ENCODE assay signal across 28 cellular contexts in genomic region chr7:46054290-46054689, GRCh38.
A peak's percentile ranks its signal among the peaks of the same experiment; 100 is the strongest.
DNase-seq lines count a peak whose midpoint lies in the region; ATAC-seq and TF ChIP-seq lines count a peak whose summit lies in the region.
"Had no signal": no experiment of that assay in that cellular context is flagged by ENCODE, and none has a peak within 500 bp of the region (broad histone marks: within the 10 kb centered on the region; RNA-seq: fewer than 3 reads in every experiment).

No MANE protein-coding gene starts in this region.

- no peak overlapping the region for H4K8ac ChIP-seq in mesenchymal stem cell (ENCODE audit: low read length)

- intact Hi-C loops in cardiac septum (cut with DNase I), result loop anchor here (5.0 kb wide), 1 partner anchor 163 kb away; no protein-coding TSS in a partner anchor

- no peak for ATAC-seq in HG03432 (IDR thresholded peaks at IDR 0.05; ENCODE audit: unreplicated experiment)
- ATAC-seq: activated CD4-positive, alpha-beta T cell treated with anti-CD3 and anti-CD28 coated beads for 36 hours; K562; naive thymus-derived CD4-positive, alpha-beta T cell had no signal

- H2AFZ ChIP-seq in mesenchymal stem cell (ENCODE audit: low read depth, low read length), result peak overlapping the region; percentile 53

- H3K4me2 ChIP-seq in mesenchymal stem cell (ENCODE audit: low read length, poor library complexity, severe bottlenecking), result no peak overlapping the region

- no peak overlapping the region for H3K4me3 ChIP-seq in cardiac muscle cell
- no peak overlapping the region for H3K4me3 ChIP-seq in mesenchymal stem cell (ENCODE audit: insufficient read depth in 1 of 2, low read depth in 1 of 2, low read length in 2 of 2)
- H3K4me3 ChIP-seq: K562, ovary, SK-N-MC had no signal

- no peak overlapping the region for H2BK12ac ChIP-seq in mesenchymal stem cell (ENCODE audit: low read length in 2 of 2)

- H3K79me1 ChIP-seq in mesenchymal stem cell (replicated peaks; ENCODE audit: low read length, poor library complexity, severe bottlenecking), result no peaks in the 10 kb centered on the region

- no peak overlapping the region for H2AK5ac ChIP-seq in mesenchymal stem cell (ENCODE audit: low read length, severe bottlenecking)

- H3K14ac ChIP-seq in mesenchymal stem cell (ENCODE audit: low read length in 2 of 2), result no peak overlapping the region

- H3K9ac ChIP-seq in mesenchymal stem cell (ENCODE audit: low read length), result no peak overlapping the region

- H3K36me3 ChIP-seq in cardiac muscle cell, result no peaks in the 10 kb centered on the region
- no peaks in the 10 kb centered on the region for H3K36me3 ChIP-seq in mesenchymal stem cell (ENCODE audit: control insufficient read depth in 1 of 2, insufficient read depth in 2 of 2, low read depth in 1 of 2, low read length in 2 of 2)
- H3K36me3 ChIP-seq: ovary had no signal

- H3K4me1 ChIP-seq in cardiac muscle cell (ENCODE audit: low read depth) (peaks cover 12% of the 10 kb centered on the region), mesenchymal stem cell (ENCODE audit: control insufficient read depth, insufficient read depth, low read depth, low read length) (no peaks in the 10 kb centered on the region)

- H2BK120ac ChIP-seq in mesenchymal stem cell (ENCODE audit: low read depth, low read length), result no peak overlapping the region

- no peak overlapping the region for H3K18ac ChIP-seq in mesenchymal stem cell (ENCODE audit: low read depth in 1 of 2, low read length in 2 of 2)

- WGBS in mesenchymal stem cell, result 37% methylated on average over 2 of the region's 2 CpGs

- no peak for TF ChIP-seq CTCF in cardiac muscle cell (IDR thresholded peaks at IDR 0.05; ENCODE audit: low read depth, low read length)

- no peak overlapping the region for H3K23ac ChIP-seq in mesenchymal stem cell (ENCODE audit: low read length in 2 of 2)

- no peaks in the 10 kb centered on the region for H3K27me3 ChIP-seq in cardiac muscle cell
- H3K27me3 ChIP-seq in mesenchymal stem cell (ENCODE audit: control insufficient read depth in 1 of 2, insufficient read depth in 1 of 2, low read length in 2 of 2), result no peaks in the 10 kb centered on the region
- H3K27me3 ChIP-seq: ovary had no signal

- H2BK15ac ChIP-seq in mesenchymal stem cell (ENCODE audit: low read depth, poor library complexity, severe bottlenecking), result no peak overlapping the region

- no peak overlapping the region for H2BK5ac ChIP-seq in mesenchymal stem cell (ENCODE audit: low read depth, low read length, poor library complexity, severe bottlenecking)

- no peak overlapping the region for H3K4ac ChIP-seq in mesenchymal stem cell (ENCODE audit: low read depth in 1 of 2, low read length in 2 of 2)

- peak; percentile 35 to 48 for DNase-seq in cardiac muscle cell (ENCODE audit: low read depth in 1 of 2, low spot score in 1 of 2)
- no peak for DNase-seq in cardiac septum (ENCODE audit: low spot score)
- peak; percentile 92 for DNase-seq in glomerular endothelial cell (ENCODE audit: extremely low read depth, low read depth, low spot score)
- DNase-seq in mesenchymal stem cell, result peak; percentile 64
- DNase-seq in SIG-M5 treated with dmso at 0.1 percent for 504 hours (lab: John Stamatoyannopoulos, UW; ENCODE audit: unreplicated experiment), result no peak
- DNase-seq in NCI-H526 (lab: John Stamatoyannopoulos, UW), result no peak
- no peak for DNase-seq in activated CD4-positive, alpha-beta T cell treated with anti-CD3 and anti-CD28 coated beads, Interleukin-2, amount 50 U/mL, for 4 hours
- DNase-seq: 8988T; activated CD4-positive, alpha-beta T cell treated with anti-CD3 and anti-CD28 coated beads for 36 hours; activated CD8-positive, alpha-beta memory T cell treated with anti-CD3 and anti-CD28 coated beads for 24 hours; activated effector memory CD4-positive, alpha-beta T cell treated with anti-CD3 and anti-CD28 coated beads, Interleukin-2, amount 50 U/mL, for 16 hours; activated naive CD8-positive, alpha-beta T cell treated with anti-CD3 and anti-CD28 coated beads, Interleukin-2, amount 10 ng/mL, durations not matched to agents 7 days and 5 days; activated T-cell treated with anti-CD3 and anti-CD28 coated beads, Interleukin-2, amount 50 U/mL, for 1 hour; Calu3; DND-41; midbrain; naive thymus-derived CD4-positive, alpha-beta T cell; NCI-H1417; NCI-H2081; NCI-H226; NCI-H774; ovary; RPMI8226; stimulated activated CD4-positive, alpha-beta T cell treated with anti-CD3 and anti-CD28 coated beads, Interleukin-12 subunit alpha, Interleukin-12 subunit beta, amount 100 ng/mL, for 4 hours; stimulated activated CD4-positive, alpha-beta T cell treated with anti-CD3 and anti-CD28 coated beads, Interleukin-4, amount 100 ng/mL, for 1 hour had no signal

- H3K27ac ChIP-seq in cardiac muscle cell (peak overlapping the region; percentile 77), mesenchymal stem cell (ENCODE audit: low read length, poor library complexity, severe bottlenecking) (no peak overlapping the region)
- H3K27ac ChIP-seq: ovary, SK-N-MC had no signal

- H4K91ac ChIP-seq in mesenchymal stem cell (ENCODE audit: low read length), result no peak overlapping the region

- no peaks in the 10 kb centered on the region for H3K9me3 ChIP-seq in cardiac muscle cell (ENCODE audit: low read depth)
- H3K9me3 ChIP-seq in mesenchymal stem cell (ENCODE audit: control insufficient read depth, low read length), result no peaks in the 10 kb centered on the region
- H3K9me3 ChIP-seq: ovary had no signal

Comparison
In these comparisons a context has a peak if more than half of its experiments do, and no peak if none do; other contexts are left out.
1. DNase-seq: peak in cardiac muscle cell (2 of 2), glomerular endothelial cell (single experiment) and mesenchymal stem cell (single experiment); none in cardiac septum (single experiment), SIG-M5 treated with dmso at 0.1 percent for 504 hours (single experiment), NCI-H526 (0 of 2) and activated CD4-positive, alpha-beta T cell treated with anti-CD3 and anti-CD28 coated beads, Interleukin-2, amount 50 U/mL, for 4 hours (0 of 2).